Comparison of ENCODE assay signal across 16 cellular contexts in the genomic region with DNA sequence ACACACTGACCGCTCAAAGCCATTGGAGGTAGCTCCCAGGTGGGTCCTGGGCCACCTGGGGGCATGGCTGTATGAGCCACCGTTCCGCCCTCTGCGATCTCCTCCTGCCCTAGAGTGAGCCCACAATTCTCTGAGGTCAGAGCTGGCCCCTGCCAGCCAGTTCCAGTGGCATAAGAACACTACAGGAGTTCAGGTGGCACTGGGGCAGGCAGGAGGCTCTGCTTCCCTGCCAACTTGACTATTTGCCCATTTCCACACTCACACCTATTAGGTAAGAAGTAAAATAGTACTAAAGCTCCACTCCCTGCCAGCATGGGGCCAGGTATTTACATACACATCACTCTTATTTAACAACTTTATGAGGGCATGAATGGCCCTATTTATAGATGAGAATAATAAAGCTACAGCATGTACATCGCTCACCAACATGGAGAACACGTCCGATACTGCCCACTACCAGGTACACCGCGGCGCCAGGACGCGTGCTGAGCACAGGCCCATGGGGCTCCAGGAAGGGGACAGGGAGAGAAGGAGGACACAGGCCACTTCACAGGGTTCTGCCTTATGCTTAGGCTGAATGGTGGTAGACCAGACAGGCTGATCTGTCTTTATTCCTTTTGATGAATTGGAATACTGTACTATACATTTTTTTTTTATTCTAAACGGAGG. TPM values are rescaled to one million over a fixed set of nuclear protein-coding genes. Genes with fewer than 3 reads are reported as not detected.
A peak's percentile ranks its signal among the peaks of the same experiment; 100 is the strongest.
DNase-seq lines count a peak whose midpoint lies in the region; ATAC-seq and TF ChIP-seq lines count a peak whose summit lies in the region.
"Had no signal": no experiment of that assay in that cellular context is flagged by ENCODE, and none has a peak within 500 bp of the region (broad histone marks: within the 10 kb centered on the region; RNA-seq: fewer than 3 reads in every experiment).

No MANE protein-coding gene starts in this region.

- H3K27me3 ChIP-seq in breast epithelium (no peaks in the 10 kb centered on the region), lung (ENCODE audit: control insufficient read depth, insufficient read depth) (no peaks in the 10 kb centered on the region), upper lobe of right lung (no peaks in the 10 kb centered on the region)
- H3K27me3 ChIP-seq: esophagus muscularis mucosa had no signal

- POLR2A ChIA-PET in MCF 10A (lab: Yijun Ruan, JAX) = interaction anchor here (0.6 to 2.8 kb wide), 6 partner anchors 9 to 387 kb away, joined by 3 to 27 read pairs (median 3); partner anchors contain the start of gene PISD
- POLR2A ChIA-PET in activated CD8-positive, alpha-beta T cell treated with anti-CD3 and anti-CD28 coated beads for 36 hours (lab: Charles Lee) = interaction anchor here (1.0 kb wide), 1 partner anchor 27 kb away, joined by 4 read pairs; no protein-coding TSS in a partner anchor

- no peaks in the 10 kb centered on the region for H3K27me3 Mint-ChIP-seq in MCF 10A (ENCODE audit: insufficient read depth, unreplicated experiment)
- no peaks in the 10 kb centered on the region for H3K27me3 Mint-ChIP-seq in activated CD8-positive, alpha-beta T cell treated with anti-CD3 and anti-CD28 coated beads for 36 hours

- no peaks in the 10 kb centered on the region for H3K9me3 Mint-ChIP-seq in MCF 10A (ENCODE audit: unreplicated experiment)
- no peaks in the 10 kb centered on the region for H3K9me3 Mint-ChIP-seq in activated CD8-positive, alpha-beta T cell treated with anti-CD3 and anti-CD28 coated beads for 36 hours

- intact Hi-C loops in breast epithelium (cut with DNase I; ENCODE audit: low total_unique reads) = no loop called here
- intact Hi-C loops in MCF 10A (cut with micrococcal nuclease) = loop anchor here (10.0 kb wide), 1 partner anchor 291 kb away; the partner anchor contains the start of gene PATZ1
- intact Hi-C loops in activated CD8-positive, alpha-beta T cell treated with anti-CD3 and anti-CD28 coated beads for 36 hours (cut with micrococcal nuclease) = loop anchor here (10.0 kb wide), 1 partner anchor 81 kb away; no protein-coding TSS in a partner anchor
- intact Hi-C loops in upper lobe of right lung (cut with DNase I) = loop anchor here (10.0 kb wide), 1 partner anchor 81 kb away; no protein-coding TSS in a partner anchor

- peaks cover 18% of the 10 kb centered on the region for H3K4me1 Mint-ChIP-seq in MCF 10A (ENCODE audit: insufficient read depth, unreplicated experiment)
- H3K4me1 Mint-ChIP-seq in activated CD8-positive, alpha-beta T cell treated with anti-CD3 and anti-CD28 coated beads for 36 hours (ENCODE audit: low read depth) = peaks cover 51% of the 10 kb centered on the region

- no peak overlapping the region for H3K27ac Mint-ChIP-seq in MCF 10A (ENCODE audit: low read depth, unreplicated experiment)
- peak overlapping the region; percentile 53 for H3K27ac Mint-ChIP-seq in activated CD8-positive, alpha-beta T cell treated with anti-CD3 and anti-CD28 coated beads for 36 hours

- CTCF ChIA-PET in MCF 10A (lab: Yijun Ruan, JAX) = interaction anchor here (0.6 to 5.2 kb wide), 7 partner anchors 12 to 362 kb away, joined by 3 to 28 read pairs (median 4); no protein-coding TSS in a partner anchor
- CTCF ChIA-PET in activated CD8-positive, alpha-beta T cell treated with anti-CD3 and anti-CD28 coated beads for 36 hours (lab: Charles Lee) = interaction anchor here (0.6 to 2.5 kb wide), 7 partner anchors 8 to 335 kb away, joined by 3 to 8 read pairs (median 3); no protein-coding TSS in a partner anchor

- H3K4me3 ChIP-seq in breast epithelium = no peak overlapping the region
- H3K4me3 ChIP-seq in lung = no peak overlapping the region
- H3K4me3 ChIP-seq in upper lobe of right lung = no peak overlapping the region
- H3K4me3 ChIP-seq: esophagus muscularis mucosa had no signal

- H3K4me1 ChIP-seq in breast epithelium = peaks cover 0 to 3% of the 10 kb centered on the region in 2 donors
- H3K4me1 ChIP-seq in lung (ENCODE audit: control insufficient read depth in 2 of 2, insufficient read depth in 2 of 2, low read length in 2 of 2) = peaks cover 0 to 7% of the 10 kb centered on the region in 2 donors
- H3K4me1 ChIP-seq in upper lobe of right lung = peaks cover 40% of the 10 kb centered on the region

- no TSS peak for BruUV-seq in MCF 10A (replicated peaks; lab: Mats Ljungman, UMichigan)

- TF ChIP-seq CTCF in breast epithelium (IDR thresholded peaks at IDR 0.05) (no peak), MCF 10A (IDR thresholded peaks at IDR 0.05; ENCODE audit: unreplicated experiment) (no peak), lung (IDR thresholded peaks at IDR 0.05; ENCODE audit: control extremely low read depth, extremely low read depth) (no peak), upper lobe of right lung (IDR thresholded peaks at IDR 0.05) (no peak)
- TF ChIP-seq CTCF in activated CD8-positive, alpha-beta T cell treated with anti-CD3 and anti-CD28 coated beads for 36 hours (IDR thresholded peaks at IDR 0.05) = no peak

- TF ChIP-seq POLR2A in breast epithelium (IDR thresholded peaks at IDR 0.05) (no peak), GM18505 (IDR thresholded peaks at IDR 0.05; ENCODE audit: borderline replicate concordance, extremely low read depth, insufficient read depth, insufficient read length) (no peak)

- WGBS in lung, 2 donors = 78 to 86% methylated on average over 13 of the region's 13 CpGs

- DNase-seq in breast epithelium (ENCODE audit: low spot score in 2 of 2) (no peak), MCF 10A (ENCODE audit: unreplicated experiment) (no peak), lung (ENCODE audit: low spot score) (peak; percentile 63), upper lobe of right lung (peak; percentile 74), cerebellum (ENCODE audit: low spot score) (no peak)
- no peak for DNase-seq in activated CD8-positive, alpha-beta T cell treated with anti-CD3 and anti-CD28 coated beads for 36 hours
- DNase-seq: activated CD8-positive, alpha-beta memory T cell treated with anti-CD3 and anti-CD28 coated beads for 24 hours; AML-193; hippocampal formation; mammary epithelial cell; NCI-H1048; NCI-H2227 treated with DMSO at 0.1 percent for 48 hours; T-helper 2 cell had no signal

- H3K9me3 ChIP-seq in breast epithelium = no peaks in the 10 kb centered on the region
- H3K9me3 ChIP-seq in lung (ENCODE audit: control insufficient read depth in 2 of 2, insufficient read depth in 1 of 2, low read length in 1 of 2) = no peaks in the 10 kb centered on the region
- no peaks in the 10 kb centered on the region for H3K9me3 ChIP-seq in upper lobe of right lung
- H3K9me3 ChIP-seq: esophagus muscularis mucosa had no signal

- H3K36me3 ChIP-seq in breast epithelium (no peaks in the 10 kb centered on the region), lung (ENCODE audit: control insufficient read depth in 2 of 2, insufficient read depth in 2 of 2, low read length in 2 of 2) (no peaks in the 10 kb centered on the region), upper lobe of right lung (no peaks in the 10 kb centered on the region)
- H3K36me3 ChIP-seq: esophagus muscularis mucosa had no signal

- peaks cover 28% of the 10 kb centered on the region for H3K36me3 Mint-ChIP-seq in MCF 10A (ENCODE audit: insufficient read depth, unreplicated experiment)
- H3K36me3 Mint-ChIP-seq in activated CD8-positive, alpha-beta T cell treated with anti-CD3 and anti-CD28 coated beads for 36 hours (ENCODE audit: low read depth) = peaks cover 3% of the 10 kb centered on the region

- no peak overlapping the region for H3K4me3 Mint-ChIP-seq in MCF 10A (ENCODE audit: unreplicated experiment)
- no peak overlapping the region for H3K4me3 Mint-ChIP-seq in activated CD8-positive, alpha-beta T cell treated with anti-CD3 and anti-CD28 coated beads for 36 hours

- H3K27ac ChIP-seq in breast epithelium (peak overlapping the region; percentile 20 to 48), lung (ENCODE audit: low read depth in 1 of 2, low read length in 1 of 2) (peak overlapping the region in 1 of 2 donors; percentile 75), upper lobe of right lung (no peak overlapping the region)
- H3K27ac ChIP-seq: esophagus muscularis mucosa had no signal

- no peak for ATAC-seq in activated CD8-positive, alpha-beta T cell treated with anti-CD3 and anti-CD28 coated beads for 36 hours
- ATAC-seq in lung (ENCODE audit: insufficient read depth, low FRiP score) (no peak), upper lobe of right lung (peak; percentile 43), HG02759 (IDR thresholded peaks at IDR 0.05; ENCODE audit: unreplicated experiment) (no peak), GM18505 (IDR thresholded peaks at IDR 0.05; ENCODE audit: unreplicated experiment) (no peak)

RNA-seq across cellular contexts. Expression of gene PISD, which starts 26.2 kb away (rescaled TPM):
- total RNA-seq in breast epithelium (10 to 100 TPM; 49.6 to 58.7 (median 57.0) TPM), MCF 10A (2022) (38.3 and 48.2 TPM in 2 replicates), lung (10 to 100 TPM; 25.7 to 94.6 TPM), upper lobe of right lung (51.2 TPM), cerebellum (31.0 TPM)
- 10 to 100 TPM; 33.9 to 35.9 TPM for total RNA-seq in activated CD8-positive, alpha-beta T cell treated with anti-CD3 and anti-CD28 coated beads for 36 hours
- 10 to 100 TPM; 35.2 to 58.4 TPM for polyA plus RNA-seq in lung

Comparison
In these comparisons a context has a peak if more than half of its experiments do, and no peak if none do; other contexts are left out.
1. DNase-seq: peak in lung (single experiment) and upper lobe of right lung (single experiment); none in breast epithelium (0 of 2), MCF 10A (single experiment), activated CD8-positive, alpha-beta T cell treated with anti-CD3 and anti-CD28 coated beads for 36 hours (single experiment) and cerebellum (single experiment).